Comparison of ENCODE assay signal across 1 cellular context in the genomic region with DNA sequence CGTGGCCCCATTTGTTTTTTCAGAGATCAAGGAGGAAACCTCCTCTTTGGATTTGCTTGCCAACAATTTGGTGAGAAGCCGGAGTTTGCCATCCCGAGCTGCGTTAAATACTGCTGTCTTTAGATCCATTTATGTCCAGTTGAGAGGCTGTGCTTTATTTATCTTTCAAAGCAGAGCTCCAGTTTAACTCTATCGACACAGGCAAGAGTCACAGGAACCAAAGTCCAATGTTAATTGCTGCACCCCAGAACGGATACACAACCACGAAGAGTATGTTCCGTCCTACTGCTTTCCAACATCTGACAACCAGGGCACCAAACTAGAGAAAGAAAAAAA.
TF ChIP-seq lines count a peak whose summit lies in the region.

No MANE protein-coding gene starts in this region.

TF ChIP-seq in liver, 16 proteins besides CTCF, POLR2A, EP300 and RAD21 (continued from another document):
- TF ChIP-seq, protein P1, sequence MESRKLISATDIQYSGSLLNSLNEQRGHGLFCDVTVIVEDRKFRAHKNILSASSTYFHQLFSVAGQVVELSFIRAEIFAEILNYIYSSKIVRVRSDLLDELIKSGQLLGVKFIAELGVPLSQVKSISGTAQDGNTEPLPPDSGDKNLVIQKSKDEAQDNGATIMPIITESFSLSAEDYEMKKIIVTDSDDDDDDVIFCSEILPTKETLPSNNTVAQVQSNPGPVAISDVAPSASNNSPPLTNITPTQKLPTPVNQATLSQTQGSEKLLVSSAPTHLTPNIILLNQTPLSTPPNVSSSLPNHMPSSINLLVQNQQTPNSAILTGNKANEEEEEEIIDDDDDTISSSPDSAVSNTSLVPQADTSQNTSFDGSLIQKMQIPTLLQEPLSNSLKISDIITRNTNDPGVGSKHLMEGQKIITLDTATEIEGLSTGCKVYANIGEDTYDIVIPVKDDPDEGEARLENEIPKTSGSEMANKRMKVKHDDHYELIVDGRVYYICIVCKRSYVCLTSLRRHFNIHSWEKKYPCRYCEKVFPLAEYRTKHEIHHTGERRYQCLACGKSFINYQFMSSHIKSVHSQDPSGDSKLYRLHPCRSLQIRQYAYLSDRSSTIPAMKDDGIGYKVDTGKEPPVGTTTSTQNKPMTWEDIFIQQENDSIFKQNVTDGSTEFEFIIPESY (IDR thresholded peaks at IDR 0.05) = no peak
